ENCODE assay signal across 32 cellular contexts in genomic region chr2:188227713-188228112, GRCh38.
"Had no signal": no experiment of that assay in that cellular context is flagged by ENCODE, and none has a peak within 500 bp of the region (broad histone marks: within the 10 kb centered on the region; RNA-seq: fewer than 3 reads in every experiment).

No MANE protein-coding gene starts in this region.

- FAIRE-seq: astrocyte, endometrium, endothelial cell of umbilical vein had no signal

- H3K36me3 Mint-ChIP-seq: activated naive CD8-positive, alpha-beta T cell had no signal

- H3K27ac Mint-ChIP-seq: activated B cell treated with CpG ODN at 0.5 μM for 24 hours; activated CD8-positive, alpha-beta T cell treated with anti-CD3 and anti-CD28 coated beads for 36 hours; activated naive CD8-positive, alpha-beta T cell; activated T-helper 17 cell treated with anti-CD3 and anti-CD28 coated beads, Interleukin-2, amount 50 U/mL, for 72 hours; T-helper 17 cell; T-helper 2 cell treated with Interferon-gamma antibody and Interleukin-4, amounts not matched to agents 5 μg/mL and 100 μg/mL, for 36 hours had no signal

- H3K4me1 Mint-ChIP-seq: activated B cell treated with CpG ODN at 0.5 μM for 24 hours; activated T-helper 17 cell treated with anti-CD3 and anti-CD28 coated beads, Interleukin-2, amount 50 U/mL, for 72 hours; T-helper 17 cell had no signal

- H3K4me3 Mint-ChIP-seq: activated B cell treated with CpG ODN at 0.5 μM for 24 hours; activated CD8-positive, alpha-beta T cell treated with anti-CD3 and anti-CD28 coated beads for 36 hours; activated naive CD8-positive, alpha-beta T cell; activated T-cell treated with anti-CD3 and anti-CD28 coated beads, Interleukin-2, amount 50 U/mL, for 4 hours; activated T-helper 17 cell treated with anti-CD3 and anti-CD28 coated beads, Interleukin-2, amount 50 U/mL, for 72 hours; T-helper 17 cell; T-helper 2 cell treated with Interferon-gamma antibody and Interleukin-4, amounts not matched to agents 5 μg/mL and 100 μg/mL, for 36 hours had no signal

- H3K27me3 Mint-ChIP-seq: activated B cell treated with CpG ODN at 0.5 μM for 24 hours; activated CD8-positive, alpha-beta T cell treated with anti-CD3 and anti-CD28 coated beads for 36 hours; activated T-helper 17 cell treated with anti-CD3 and anti-CD28 coated beads, Interleukin-2, amount 50 U/mL, for 72 hours; T-helper 17 cell had no signal

- H3K4me3 ChIP-seq: colonic mucosa, esophagus squamous epithelium, gastroesophageal sphincter had no signal

- H3K36me3 ChIP-seq: brain microvascular endothelial cell, colonic mucosa, esophagus squamous epithelium, gastroesophageal sphincter, WERI-Rb-1 had no signal

- H3K27ac ChIP-seq: brain microvascular endothelial cell, colonic mucosa, epithelial cell of prostate, esophagus squamous epithelium, gastroesophageal sphincter, WERI-Rb-1 had no signal

- DNase-seq: activated B cell treated with CpG ODN at 0.5 μM for 24 hours; activated CD4-positive, alpha-beta T cell treated with anti-CD3 and anti-CD28 coated beads for 48 hours; activated CD4-positive, alpha-beta T cell treated with anti-CD3 and anti-CD28 coated beads, Interleukin-2, amount 50 U/mL, for 1 hour; activated CD4-positive, alpha-beta T cell treated with anti-CD3 and anti-CD28 coated beads, Interleukin-2, amount 50 U/mL, for 48 hours; activated CD8-positive, alpha-beta memory T cell treated with anti-CD3 and anti-CD28 coated beads for 24 hours; activated CD8-positive, alpha-beta T cell treated with anti-CD3 and anti-CD28 coated beads for 36 hours; activated effector memory CD4-positive, alpha-beta T cell treated with Interleukin-2 at 50 U/mL for 16 hours; activated gamma-delta T cell treated with Interleukin-2 at 50 U/mL for 16 hours; activated naive CD4-positive, alpha-beta T cell treated with anti-CD3 and anti-CD28 coated beads, Interleukin-2, amount 50 U/mL, for 16 hours; activated naive CD4-positive, alpha-beta T cell treated with Interleukin-2 at 50 U/mL for 16 hours; activated T-cell treated with anti-CD3 and anti-CD28 coated beads, Interleukin-2, amount 50 U/mL, for 4 hours; amniotic stem cell; anterior cingulate cortex; brain microvascular endothelial cell; caudate nucleus; cerebellar nuclear complex; colonic mucosa; effector CD8-positive, alpha-beta T cell; esophagus squamous epithelium; foreskin melanocyte; head of caudate nucleus; T-helper 17 cell; T1000; WERI-Rb-1 had no signal

- H3K4me1 ChIP-seq: colonic mucosa, esophagus squamous epithelium, gastroesophageal sphincter had no signal

- H3K27me3 ChIP-seq: brain microvascular endothelial cell, colonic mucosa, esophagus squamous epithelium, gastroesophageal sphincter had no signal

- H3K9me3 Mint-ChIP-seq: T-helper 2 cell treated with Interferon-gamma antibody and Interleukin-4, amounts not matched to agents 5 μg/mL and 100 μg/mL, for 36 hours had no signal

- H3K9me3 ChIP-seq: colonic mucosa, esophagus squamous epithelium, gastroesophageal sphincter had no signal
